ENCODE assay signal across 20 cellular contexts in the genomic region with DNA sequence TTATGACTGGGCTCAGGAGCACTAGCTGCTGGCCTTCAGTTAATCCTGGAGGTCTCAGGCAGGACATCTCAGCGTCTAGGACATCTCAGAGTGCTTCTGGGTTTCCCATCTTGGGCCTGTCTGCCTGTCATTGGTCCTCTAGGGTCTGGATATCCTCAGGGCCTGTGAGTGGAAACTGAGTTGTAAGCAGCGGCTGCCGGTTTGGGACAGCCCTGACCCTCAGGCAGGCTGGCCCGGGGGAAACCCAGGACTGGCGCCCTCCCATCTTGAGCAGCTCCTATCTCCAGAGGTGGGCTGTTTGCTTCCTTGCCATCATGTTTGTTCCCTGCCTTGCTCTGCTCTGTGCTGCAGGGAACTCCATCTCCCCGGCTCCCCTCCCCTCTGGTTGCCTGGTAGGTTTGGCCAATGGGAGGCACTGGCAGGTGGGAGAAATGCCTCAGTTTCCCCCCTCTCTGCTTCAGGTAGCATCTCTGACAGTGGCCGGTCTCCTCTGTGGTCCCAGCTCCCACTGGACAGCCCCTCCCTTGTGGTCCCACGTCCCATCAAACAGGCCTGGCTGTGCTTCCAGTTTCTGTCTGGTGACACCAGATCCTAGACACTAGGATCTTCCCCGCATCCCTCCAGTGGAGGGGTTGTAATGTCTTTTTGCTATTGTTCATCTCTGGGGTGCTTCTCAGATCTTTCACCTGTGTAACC.
"Had no signal": no experiment of that assay in that cellular context is flagged by ENCODE, and none has a peak within 500 bp of the region (broad histone marks: within the 10 kb centered on the region; RNA-seq: fewer than 3 reads in every experiment).

No MANE protein-coding gene starts in this region.

- DNase-seq: dermis blood vessel endothelial cell; effector memory CD8-positive, alpha-beta T cell; hypothalamus; immature natural killer cell; islet precursor cell; kidney glomerular epithelial cell; naive thymus-derived CD8-positive, alpha-beta T cell; nephron progenitor cell; nucleus accumbens; stimulated activated CD4-positive, alpha-beta T cell treated with anti-CD3 and anti-CD28 coated beads, Interleukin-2, amount 100 ng/mL, for 24 hours; stimulated activated CD4-positive, alpha-beta T cell treated with anti-CD3 and anti-CD28 coated beads, Interleukin-4, amount 100 ng/mL, for 24 hours; stimulated activated naive CD8-positive, alpha-beta T cell treated with anti-CD3 and anti-CD28 coated beads, Interleukin-15, Interleukin-2, amounts not matched to agents 100 U/mL and 50 U/mL, for 24 hours; upper lobe of right lung; uterus had no signal

- H3K36me3 ChIP-seq: prostate gland, right atrium auricular region, thoracic aorta, upper lobe of right lung, uterus had no signal

- H3K9me3 ChIP-seq: prostate gland, right atrium auricular region, thoracic aorta, tibial nerve, upper lobe of right lung, uterus had no signal

- H3K4me3 ChIP-seq: coronary artery, lung, prostate gland, right atrium auricular region, thoracic aorta, tibial nerve, upper lobe of right lung, uterus had no signal

- H3K27me3 ChIP-seq: right atrium auricular region, tibial nerve, upper lobe of right lung, uterus had no signal

- H3K4me1 ChIP-seq: upper lobe of right lung, uterus had no signal

- H3K27ac ChIP-seq: coronary artery, thoracic aorta, tibial nerve, upper lobe of right lung had no signal
